Comparison of ENCODE assay signal across 8 cellular contexts in genomic region chr12:89709157-89709993, GRCh38. TPM values are rescaled to one million over a fixed set of nuclear protein-coding genes. Genes with fewer than 3 reads are reported as not detected.
DNase-seq lines count a peak whose midpoint lies in the region; ATAC-seq and TF ChIP-seq lines count a peak whose summit lies in the region.

No MANE protein-coding gene starts in this region.

- TF ChIP-seq POLR2A in spleen (IDR thresholded peaks at IDR 0.05): peak; percentile 96 to 99 (median 99)

- ATAC-seq in GM19025 (IDR thresholded peaks at IDR 0.05; ENCODE audit: low read depth, unreplicated experiment): peak; percentile 68
- ATAC-seq in HG03280 (IDR thresholded peaks at IDR 0.05; ENCODE audit: unreplicated experiment): peak; percentile 65

- H3K9me3 ChIP-seq in spleen: peaks cover 0 to 5% (median 2%) of the 10 kb centered on the region in 8 donors

- intact Hi-C loops in spleen (cut with DNase I; ENCODE audit: low total_unique reads): no loop called here

- no peak for TF ChIP-seq CTCF in AG09319 (IDR thresholded peaks at IDR 0.05; ENCODE audit: low read depth, low read length)
- peak in 6 of 11 experiments; percentile 13 to 54 (median 28) for TF ChIP-seq CTCF in spleen (IDR thresholded peaks at IDR 0.05 in 8 of 11, conservative IDR thresholded peaks at IDR 0.05 in 3 of 11)

- 0% methylated on average over 26 to 102 of the region's 102 CpGs for WGBS in spleen, 5 donors

- H3K36me3 ChIP-seq in spleen: no peaks in the 10 kb centered on the region

- DNase-seq in AG09319 (ENCODE audit: extremely low read depth, low read depth): peak; percentile 99
- peak; percentile 99 for DNase-seq in NCI-H345 (lab: John Stamatoyannopoulos, UW)
- peak; percentile 98 to 99 (median 98) for DNase-seq in activated CD4-positive, CD25-positive, alpha-beta regulatory T cell (lab: John Stamatoyannopoulos, UW)
- peak; percentile 98 for DNase-seq in central memory CD4-positive, alpha-beta T cell
- DNase-seq in inferior parietal cortex (ENCODE audit: extremely low spot score): peak; percentile 93
- DNase-seq in spleen: peak; percentile 99

- H3K27ac ChIP-seq in spleen: peak overlapping the region; percentile 93 to 100 (median 99)

- no peaks in the 10 kb centered on the region for H3K27me3 ChIP-seq in spleen (replicated peaks in 1 of 7)

- H3K4me1 ChIP-seq in spleen: peaks cover 26 to 55% (median 39%) of the 10 kb centered on the region in 6 donors

- peak overlapping the region; percentile 68 to 91 (median 88) for H3K4me3 ChIP-seq in spleen

RNA-seq across cellular contexts. Expression of gene ATP2B1, which starts 0.7 kb away (rescaled TPM):
- 100 to 1,000 TPM in 2 of 7 donors, 10 to 100 TPM in 5; 64.2 to 130 (median 82.2) TPM for total RNA-seq in spleen
- 10 to 100 TPM; 13.2 to 17.1 (median 14.0) TPM for polyA plus RNA-seq in spleen

Comparison
In these comparisons a context has a peak if more than half of its experiments do, and no peak if none do; other contexts are left out.
1. Peak in every context shown above with its lines: DNase-seq, ATAC-seq, H3K4me3 ChIP-seq and H3K27ac ChIP-seq.